Comparison of ENCODE assay signal across 25 cellular contexts in the genomic region with DNA sequence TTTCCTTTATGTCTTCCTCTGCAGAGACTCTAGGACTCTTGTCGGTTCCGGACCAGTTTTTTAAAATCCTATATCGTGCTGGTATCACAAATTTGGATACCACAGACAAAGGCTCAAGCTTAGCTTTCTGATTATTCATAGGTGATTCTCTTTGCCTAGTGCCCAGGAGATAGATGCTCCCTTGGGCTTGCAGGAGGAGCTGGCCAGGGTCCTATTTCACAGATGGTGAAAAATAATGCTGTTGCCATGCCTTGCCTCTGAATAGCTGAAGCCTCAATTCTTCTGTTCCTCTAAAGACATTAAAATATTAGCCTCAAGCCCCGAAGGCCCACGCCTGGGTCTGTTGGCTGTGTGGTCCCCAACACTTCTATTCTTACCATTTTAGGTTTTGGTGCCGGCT.
"Had no signal": no experiment of that assay in that cellular context is flagged by ENCODE, and none has a peak within 500 bp of the region (broad histone marks: within the 10 kb centered on the region; RNA-seq: fewer than 3 reads in every experiment).

No MANE protein-coding gene starts in this region.

- H3K36me3 ChIP-seq: brain microvascular endothelial cell, cardiac muscle cell, MG63, WERI-Rb-1 had no signal

- H3K9me3 Mint-ChIP-seq: activated naive CD4-positive, alpha-beta T cell treated with anti-CD3 and anti-CD28 coated beads for 36 hours; activated T-helper 17 cell treated with anti-CD3 and anti-CD28 coated beads, Interleukin-2, amount 50 U/mL, for 72 hours; T-cell had no signal

- H3K27ac Mint-ChIP-seq: activated CD4-positive, alpha-beta memory T cell treated with anti-CD3 and anti-CD28 coated beads, Interleukin-2, amount 10 ng/mL, durations not matched to agents 7 days and 5 days; activated CD4-positive, alpha-beta T cell treated with anti-CD3 and anti-CD28 coated beads for 36 hours; activated naive CD4-positive, alpha-beta T cell treated with anti-CD3 and anti-CD28 coated beads for 36 hours; activated naive CD8-positive, alpha-beta T cell treated with anti-CD3 and anti-CD28 coated beads for 36 hours; activated T-helper 17 cell treated with anti-CD3 and anti-CD28 coated beads, Interleukin-2, amount 50 U/mL, for 72 hours had no signal

- ATAC-seq: activated CD4-positive, alpha-beta T cell treated with anti-CD3 and anti-CD28 coated beads for 36 hours; activated T-helper 17 cell treated with anti-CD3 and anti-CD28 coated beads, Interleukin-2, amount 50 U/mL, for 72 hours; PC-3; T-cell had no signal

- H3K4me3 Mint-ChIP-seq: activated CD4-positive, alpha-beta memory T cell treated with anti-CD3 and anti-CD28 coated beads, Interleukin-2, amount 10 ng/mL, durations not matched to agents 7 days and 5 days; activated CD4-positive, alpha-beta T cell treated with anti-CD3 and anti-CD28 coated beads for 36 hours; activated naive CD4-positive, alpha-beta T cell treated with anti-CD3 and anti-CD28 coated beads for 36 hours; activated naive CD8-positive, alpha-beta T cell treated with anti-CD3 and anti-CD28 coated beads for 36 hours; activated T-helper 17 cell treated with anti-CD3 and anti-CD28 coated beads, Interleukin-2, amount 50 U/mL, for 72 hours; T-cell had no signal

- H3K36me3 Mint-ChIP-seq: T-cell had no signal

- DNase-seq: activated CD4-positive, alpha-beta memory T cell treated with anti-CD3 and anti-CD28 coated beads, Interleukin-2, amount 10 ng/mL, durations not matched to agents 7 days and 5 days; activated CD4-positive, alpha-beta T cell treated with anti-CD3 and anti-CD28 coated beads for 36 hours; activated CD4-positive, alpha-beta T cell treated with anti-CD3 and anti-CD28 coated beads, Interleukin-2, amount 50 U/mL, for 1 hour; activated gamma-delta T cell; activated naive CD4-positive, alpha-beta T cell treated with anti-CD3 and anti-CD28 coated beads for 36 hours; activated naive CD8-positive, alpha-beta T cell treated with anti-CD3 and anti-CD28 coated beads for 36 hours; activated T-cell treated with anti-CD3 and anti-CD28 coated beads for 4 hours; activated T-cell treated with anti-CD3 and anti-CD28 coated beads, Interleukin-2, amount 50 U/mL, for 48 hours; brain microvascular endothelial cell; MG63; MV-4-11; NCI-H1092 treated with DMSO at 0.1 percent for 48 hours; NCI-H1417 treated with DMSO at 0.1 percent for 48 hours; NCI-H187; NCI-H2081; NCI-H2227 treated with DMSO at 0.1 percent for 48 hours; NCI-H510A; NCI-H526 treated with DMSO at 0.1 percent for 48 hours; PC-3; SHP77 treated with DMSO at 0.1 percent for 48 hours; T-cell; T-helper 2 cell; WERI-Rb-1 had no signal

- H3K27ac ChIP-seq: brain microvascular endothelial cell, cardiac muscle cell, WERI-Rb-1 had no signal

- H3K27me3 ChIP-seq: brain microvascular endothelial cell, cardiac muscle cell had no signal

- H3K27me3 Mint-ChIP-seq: activated CD4-positive, alpha-beta memory T cell treated with anti-CD3 and anti-CD28 coated beads, Interleukin-2, amount 10 ng/mL, durations not matched to agents 7 days and 5 days; activated CD4-positive, alpha-beta T cell treated with anti-CD3 and anti-CD28 coated beads for 36 hours; activated naive CD8-positive, alpha-beta T cell treated with anti-CD3 and anti-CD28 coated beads for 36 hours; activated T-helper 17 cell treated with anti-CD3 and anti-CD28 coated beads, Interleukin-2, amount 50 U/mL, for 72 hours; T-cell had no signal

- H3K9me3 ChIP-seq: MG63 had no signal

- H3K4me3 ChIP-seq: cardiac muscle cell, MG63 had no signal
